In the genomic region with DNA sequence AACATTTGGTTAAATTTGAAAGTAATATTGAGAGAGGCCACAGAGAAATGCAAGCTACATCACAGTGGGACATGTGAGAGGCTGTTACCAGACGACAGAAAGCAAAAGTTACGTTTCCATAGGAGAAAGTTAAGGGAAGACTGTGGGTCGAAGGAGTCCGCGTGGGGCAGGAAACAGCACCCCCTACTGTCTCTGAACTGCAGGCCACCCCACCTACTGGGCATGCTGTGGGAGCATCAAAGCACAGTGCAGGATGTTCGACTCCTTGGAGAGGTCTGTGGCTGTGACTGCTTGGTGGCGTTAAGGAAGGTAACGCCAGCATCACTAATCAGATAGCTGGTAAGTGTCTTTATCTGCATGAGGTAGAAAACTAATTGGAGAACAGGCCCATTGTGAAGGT, we compare ENCODE assay signal across 9 cellular contexts.
A peak's percentile ranks its signal among the peaks of the same experiment; 100 is the strongest.
DNase-seq lines count a peak whose midpoint lies in the region; ATAC-seq and TF ChIP-seq lines count a peak whose summit lies in the region.
"Had no signal": no experiment of that assay in that cellular context is flagged by ENCODE, and none has a peak within 500 bp of the region (broad histone marks: within the 10 kb centered on the region; RNA-seq: fewer than 3 reads in every experiment).

No MANE protein-coding gene starts in this region.

- H3K27me3 ChIP-seq in AG04450 (ENCODE audit: control insufficient read depth, insufficient read depth, low read length) (no peaks in the 10 kb centered on the region), RWPE2 (ENCODE audit: insufficient read depth, poor library complexity, severe bottlenecking) (no peaks in the 10 kb centered on the region), endodermal cell (ENCODE audit: control insufficient read depth, insufficient read depth, low read length, poor library complexity, severe bottlenecking) (no peaks in the 10 kb centered on the region)

- no peaks in the 10 kb centered on the region for H3K36me3 Mint-ChIP-seq in endodermal cell (ENCODE audit: low read depth)
- no peaks in the 10 kb centered on the region for H3K36me3 Mint-ChIP-seq in osteocyte (ENCODE audit: unreplicated experiment)

- H3K4me1 ChIP-seq in RWPE2 (ENCODE audit: insufficient read depth, poor library complexity, severe bottlenecking) (no peaks in the 10 kb centered on the region), endodermal cell (ENCODE audit: control insufficient read depth, insufficient read depth, low read length) (peaks cover 6% of the 10 kb centered on the region)

- CTCF ChIA-PET in AG04450 (lab: Charles Lee) = interaction anchor here (1.3 to 1.4 kb wide), 3 partner anchors 9 to 896 kb away, joined by 3 to 7 read pairs (median 3); no protein-coding TSS in a partner anchor

- no peak overlapping the region for H3K9ac ChIP-seq in endodermal cell (ENCODE audit: extremely low read depth, low read length, poor library complexity, severe bottlenecking)

- no peaks in the 10 kb centered on the region for H3K27me3 Mint-ChIP-seq in endodermal cell (ENCODE audit: insufficient read depth)
- H3K27me3 Mint-ChIP-seq in osteocyte (ENCODE audit: unreplicated experiment) = no peaks in the 10 kb centered on the region

- H3K27ac ChIP-seq in AG04450 (ENCODE audit: low read depth, low read length) (no peak overlapping the region), RWPE2 (ENCODE audit: poor library complexity, severe bottlenecking) (no peak overlapping the region), endodermal cell (ENCODE audit: low read depth, low read length) (no peak overlapping the region)

- H3K27ac Mint-ChIP-seq in endodermal cell (no peak overlapping the region), osteocyte (ENCODE audit: unreplicated experiment) (no peak overlapping the region)

- TF ChIP-seq CTCF in AG04450 (IDR thresholded peaks at IDR 0.05; ENCODE audit: low read depth, low read length) (peak; percentile 43), RWPE2 (IDR thresholded peaks at IDR 0.05; ENCODE audit: poor library complexity, severe bottlenecking) (peak; percentile 32), endodermal cell (conservative IDR thresholded peaks at IDR 0.05) (peak; percentile 92), osteocyte (IDR thresholded peaks at IDR 0.05) (peak; percentile 49)

- WGBS in endodermal cell (ENCODE audit: insufficient coverage in 1 of 2, insufficient read length in 1 of 2), 2 experiments = 61 to 68% methylated on average over 4 to 8 of the region's 8 CpGs

- ATAC-seq in GM18861 (IDR thresholded peaks at IDR 0.05; ENCODE audit: unreplicated experiment) (peak; percentile 65), HG03060 (IDR thresholded peaks at IDR 0.05; ENCODE audit: low read depth, unreplicated experiment) (peak; percentile 47), RWPE2 (ENCODE audit: low read depth) (peak; percentile 62; the same call in 1 of the 3 replicates)

- no peak overlapping the region for H3K4me3 Mint-ChIP-seq in endodermal cell
- H3K4me3 Mint-ChIP-seq in osteocyte (ENCODE audit: unreplicated experiment) = no peak overlapping the region
- H3K4me3 Mint-ChIP-seq: central memory CD8-positive, alpha-beta T cell had no signal

- H3K4me3 ChIP-seq in AG04450 (ENCODE audit: low read depth, low read length) (no peak overlapping the region), RWPE2 (ENCODE audit: severe bottlenecking) (no peak overlapping the region), endodermal cell (ENCODE audit: low read length) (no peak overlapping the region)

- POLR2A ChIA-PET in AG04450 (lab: Yijun Ruan, JAX) = no interaction called here

- H3K4me1 Mint-ChIP-seq in endodermal cell = peaks cover 14% of the 10 kb centered on the region
- H3K4me1 Mint-ChIP-seq in osteocyte (ENCODE audit: unreplicated experiment) = no peaks in the 10 kb centered on the region
- H3K4me1 Mint-ChIP-seq: central memory CD8-positive, alpha-beta T cell had no signal

- H3K9me3 Mint-ChIP-seq in endodermal cell (no peaks in the 10 kb centered on the region), osteocyte (ENCODE audit: unreplicated experiment) (no peaks in the 10 kb centered on the region)
- H3K9me3 Mint-ChIP-seq: central memory CD8-positive, alpha-beta T cell had no signal

- H3K36me3 ChIP-seq in RWPE2 (ENCODE audit: low read depth) (no peaks in the 10 kb centered on the region), endodermal cell (ENCODE audit: control insufficient read depth, insufficient read depth, low read length) (no peaks in the 10 kb centered on the region)

- DNase-seq in AG04450 (ENCODE audit: low read depth, low spot score) (no peak), RWPE2 (ENCODE audit: low spot score) (no peak), endodermal cell (peak; percentile 85), osteocyte (ENCODE audit: extremely low spot score, unreplicated experiment) (no peak), cortex of kidney (lab: John Stamatoyannopoulos, UW) (no peak), NCI-H510A (lab: John Stamatoyannopoulos, UW) (no peak)

- H3K9me3 ChIP-seq in AG04450 (ENCODE audit: control insufficient read depth, insufficient read depth, low read length) = no peaks in the 10 kb centered on the region
- no peaks in the 10 kb centered on the region for H3K9me3 ChIP-seq in RWPE2 (ENCODE audit: severe bottlenecking)
- no peaks in the 10 kb centered on the region for H3K9me3 ChIP-seq in endodermal cell (ENCODE audit: control insufficient read depth, low read length)

Comparison
In these comparisons a context has a peak if more than half of its experiments do, and no peak if none do; other contexts are left out.
1. CTCF ChIP-seq: peak in every context shown above with its lines; median percentile 92 in endodermal cell; 49 in osteocyte; 43 in AG04450; 32 in RWPE2.